Comparison of ENCODE assay signal across 1 cellular context in the genomic region with DNA sequence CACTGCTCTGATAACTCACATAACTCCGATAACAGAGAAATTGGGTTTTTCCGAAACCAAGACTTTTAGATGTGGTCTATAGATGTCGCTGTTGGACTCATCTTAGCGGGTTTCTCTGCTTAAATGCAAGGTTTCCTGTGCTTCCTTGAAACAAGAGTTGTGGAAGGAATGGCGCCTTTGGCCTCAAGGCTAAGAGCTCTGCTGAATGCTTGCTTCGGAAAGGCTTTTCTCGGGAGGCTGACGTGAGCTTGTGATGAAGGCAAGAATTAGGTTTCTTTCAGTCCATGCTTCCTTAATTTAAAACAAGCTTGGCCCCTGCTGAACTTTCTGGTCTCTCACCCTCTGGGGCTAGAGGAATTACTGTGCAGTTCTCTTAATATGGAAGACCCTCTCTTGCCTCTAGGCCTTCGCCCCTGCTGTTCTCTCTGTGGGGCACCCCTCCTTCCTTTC.
TF ChIP-seq lines count a peak whose summit lies in the region.

No MANE protein-coding gene starts in this region.

TF ChIP-seq in HEK293, 187 proteins besides CTCF, POLR2A, EP300 and RAD21:
- TF ChIP-seq, protein P1, sequence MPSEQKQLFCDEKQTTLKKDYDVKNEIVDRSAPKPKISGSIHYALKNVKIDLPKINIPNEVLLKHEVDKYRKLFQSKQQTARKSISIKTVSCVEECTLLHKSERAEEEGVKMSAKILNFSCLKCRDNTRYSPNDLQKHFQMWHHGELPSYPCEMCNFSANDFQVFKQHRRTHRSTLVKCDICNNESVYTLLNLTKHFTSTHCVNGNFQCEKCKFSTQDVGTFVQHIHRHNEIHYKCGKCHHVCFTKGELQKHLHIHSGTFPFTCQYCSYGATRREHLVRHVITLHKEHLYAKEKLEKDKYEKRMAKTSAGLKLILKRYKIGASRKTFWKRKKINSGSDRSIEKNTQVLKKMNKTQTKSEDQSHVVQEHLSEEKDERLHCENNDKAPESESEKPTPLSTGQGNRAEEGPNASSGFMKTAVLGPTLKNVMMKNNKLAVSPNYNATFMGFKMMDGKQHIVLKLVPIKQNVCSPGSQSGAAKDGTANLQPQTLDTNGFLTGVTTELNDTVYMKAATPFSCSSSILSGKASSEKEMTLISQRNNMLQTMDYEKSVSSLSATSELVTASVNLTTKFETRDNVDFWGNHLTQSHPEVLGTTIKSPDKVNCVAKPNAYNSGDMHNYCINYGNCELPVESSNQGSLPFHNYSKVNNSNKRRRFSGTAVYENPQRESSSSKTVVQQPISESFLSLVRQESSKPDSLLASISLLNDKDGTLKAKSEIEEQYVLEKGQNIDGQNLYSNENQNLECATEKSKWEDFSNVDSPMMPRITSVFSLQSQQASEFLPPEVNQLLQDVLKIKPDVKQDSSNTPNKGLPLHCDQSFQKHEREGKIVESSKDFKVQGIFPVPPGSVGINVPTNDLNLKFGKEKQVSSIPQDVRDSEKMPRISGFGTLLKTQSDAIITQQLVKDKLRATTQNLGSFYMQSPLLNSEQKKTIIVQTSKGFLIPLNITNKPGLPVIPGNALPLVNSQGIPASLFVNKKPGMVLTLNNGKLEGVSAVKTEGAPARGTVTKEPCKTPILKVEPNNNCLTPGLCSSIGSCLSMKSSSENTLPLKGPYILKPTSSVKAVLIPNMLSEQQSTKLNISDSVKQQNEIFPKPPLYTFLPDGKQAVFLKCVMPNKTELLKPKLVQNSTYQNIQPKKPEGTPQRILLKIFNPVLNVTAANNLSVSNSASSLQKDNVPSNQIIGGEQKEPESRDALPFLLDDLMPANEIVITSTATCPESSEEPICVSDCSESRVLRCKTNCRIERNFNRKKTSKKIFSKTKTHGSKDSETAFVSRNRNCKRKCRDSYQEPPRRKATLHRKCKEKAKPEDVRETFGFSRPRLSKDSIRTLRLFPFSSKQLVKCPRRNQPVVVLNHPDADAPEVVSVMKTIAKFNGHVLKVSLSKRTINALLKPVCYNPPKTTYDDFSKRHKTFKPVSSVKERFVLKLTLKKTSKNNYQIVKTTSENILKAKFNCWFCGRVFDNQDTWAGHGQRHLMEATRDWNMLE (tag by site-specific recombination; conservative IDR thresholded peaks at IDR 0.05; ENCODE audit: low read depth) = peak; percentile 16; the same call in 1 of the 2 replicates
- TF ChIP-seq, protein P2, sequence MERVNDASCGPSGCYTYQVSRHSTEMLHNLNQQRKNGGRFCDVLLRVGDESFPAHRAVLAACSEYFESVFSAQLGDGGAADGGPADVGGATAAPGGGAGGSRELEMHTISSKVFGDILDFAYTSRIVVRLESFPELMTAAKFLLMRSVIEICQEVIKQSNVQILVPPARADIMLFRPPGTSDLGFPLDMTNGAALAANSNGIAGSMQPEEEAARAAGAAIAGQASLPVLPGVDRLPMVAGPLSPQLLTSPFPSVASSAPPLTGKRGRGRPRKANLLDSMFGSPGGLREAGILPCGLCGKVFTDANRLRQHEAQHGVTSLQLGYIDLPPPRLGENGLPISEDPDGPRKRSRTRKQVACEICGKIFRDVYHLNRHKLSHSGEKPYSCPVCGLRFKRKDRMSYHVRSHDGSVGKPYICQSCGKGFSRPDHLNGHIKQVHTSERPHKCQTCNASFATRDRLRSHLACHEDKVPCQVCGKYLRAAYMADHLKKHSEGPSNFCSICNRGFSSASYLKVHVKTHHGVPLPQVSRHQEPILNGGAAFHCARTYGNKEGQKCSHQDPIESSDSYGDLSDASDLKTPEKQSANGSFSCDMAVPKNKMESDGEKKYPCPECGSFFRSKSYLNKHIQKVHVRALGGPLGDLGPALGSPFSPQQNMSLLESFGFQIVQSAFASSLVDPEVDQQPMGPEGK (tag by site-specific recombination; IDR thresholded peaks at IDR 0.05) = no peak
- TF ChIP-seq SP7 (tag by site-specific recombination; IDR thresholded peaks at IDR 0.05) (peak; percentile 21; the same call in 1 of the 2 replicates), ZNF660 (tag by site-specific recombination; IDR thresholded peaks at IDR 0.05) (peak; percentile 95), ZNF785 (tag by site-specific recombination; IDR thresholded peaks at IDR 0.05) (no peak), ZNF341 (tag by site-specific recombination; IDR thresholded peaks at IDR 0.05; ENCODE audit: low read depth) (peak; percentile 57), SALL2 (tag by site-specific recombination; IDR thresholded peaks at IDR 0.05; ENCODE audit: borderline replicate concordance) (no peak), ZNF2 (tag by site-specific recombination; IDR thresholded peaks at IDR 0.05) (peak; percentile 88), PRDM1 (tag by site-specific recombination; IDR thresholded peaks at IDR 0.05) (peak; percentile 35; the same call in 1 of the 2 replicates), ZNF707 (tag by site-specific recombination; IDR thresholded peaks at IDR 0.05) (no peak), ZNF19 (tag by site-specific recombination; IDR thresholded peaks at IDR 0.05; ENCODE audit: low read depth) (no peak), YY1 (tag by site-specific recombination; IDR thresholded peaks at IDR 0.05) (peak; percentile 53), ZNF600 (tag by site-specific recombination; IDR thresholded peaks at IDR 0.05) (no peak), ZNF416 (tag by site-specific recombination; IDR thresholded peaks at IDR 0.05) (no peak), ZBTB17 (tag by site-specific recombination; IDR thresholded peaks at IDR 0.05) (peak; percentile 39; the same call in 1 of the 2 replicates), ZNF16 (tag by site-specific recombination; IDR thresholded peaks at IDR 0.05; ENCODE audit: low read depth) (no peak), KLF9 (tag by site-specific recombination; IDR thresholded peaks at IDR 0.05; ENCODE audit: low read depth) (no peak), ZNF654 (tag by site-specific recombination; IDR thresholded peaks at IDR 0.05; ENCODE audit: low read depth) (peak; percentile 94), ZNF391 (tag by site-specific recombination; IDR thresholded peaks at IDR 0.05; ENCODE audit: borderline replicate concordance, low read depth) (no peak), ZNF596 (tag by site-specific recombination; IDR thresholded peaks at IDR 0.05) (no peak), TRIM28 (IDR thresholded peaks at IDR 0.05; ENCODE audit: borderline replicate concordance, low read length) (peak; percentile 45; the same call in 1 of the 2 replicates), ZNF529 (tag by site-specific recombination; IDR thresholded peaks at IDR 0.05; ENCODE audit: insufficient replicate concordance) (no peak)
- TF ChIP-seq, protein P3, sequence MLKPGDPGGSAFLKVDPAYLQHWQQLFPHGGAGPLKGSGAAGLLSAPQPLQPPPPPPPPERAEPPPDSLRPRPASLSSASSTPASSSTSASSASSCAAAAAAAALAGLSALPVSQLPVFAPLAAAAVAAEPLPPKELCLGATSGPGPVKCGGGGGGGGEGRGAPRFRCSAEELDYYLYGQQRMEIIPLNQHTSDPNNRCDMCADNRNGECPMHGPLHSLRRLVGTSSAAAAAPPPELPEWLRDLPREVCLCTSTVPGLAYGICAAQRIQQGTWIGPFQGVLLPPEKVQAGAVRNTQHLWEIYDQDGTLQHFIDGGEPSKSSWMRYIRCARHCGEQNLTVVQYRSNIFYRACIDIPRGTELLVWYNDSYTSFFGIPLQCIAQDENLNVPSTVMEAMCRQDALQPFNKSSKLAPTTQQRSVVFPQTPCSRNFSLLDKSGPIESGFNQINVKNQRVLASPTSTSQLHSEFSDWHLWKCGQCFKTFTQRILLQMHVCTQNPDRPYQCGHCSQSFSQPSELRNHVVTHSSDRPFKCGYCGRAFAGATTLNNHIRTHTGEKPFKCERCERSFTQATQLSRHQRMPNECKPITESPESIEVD (tag by site-specific recombination; IDR thresholded peaks at IDR 0.05) = no peak
- TF ChIP-seq, protein P4, sequence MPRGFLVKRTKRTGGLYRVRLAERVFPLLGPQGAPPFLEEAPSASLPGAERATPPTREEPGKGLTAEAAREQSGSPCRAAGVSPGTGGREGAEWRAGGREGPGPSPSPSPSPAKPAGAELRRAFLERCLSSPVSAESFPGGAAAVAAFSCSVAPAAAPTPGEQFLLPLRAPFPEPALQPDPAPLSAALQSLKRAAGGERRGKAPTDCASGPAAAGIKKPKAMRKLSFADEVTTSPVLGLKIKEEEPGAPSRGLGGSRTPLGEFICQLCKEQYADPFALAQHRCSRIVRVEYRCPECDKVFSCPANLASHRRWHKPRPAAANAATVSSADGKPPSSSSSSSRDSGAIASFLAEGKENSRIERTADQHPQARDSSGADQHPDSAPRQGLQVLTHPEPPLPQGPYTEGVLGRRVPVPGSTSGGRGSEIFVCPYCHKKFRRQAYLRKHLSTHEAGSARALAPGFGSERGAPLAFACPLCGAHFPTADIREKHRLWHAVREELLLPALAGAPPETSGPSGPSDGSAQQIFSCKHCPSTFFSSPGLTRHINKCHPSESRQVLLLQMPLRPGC (tag by site-specific recombination; IDR thresholded peaks at IDR 0.05) = no peak
- TF ChIP-seq, protein P5, sequence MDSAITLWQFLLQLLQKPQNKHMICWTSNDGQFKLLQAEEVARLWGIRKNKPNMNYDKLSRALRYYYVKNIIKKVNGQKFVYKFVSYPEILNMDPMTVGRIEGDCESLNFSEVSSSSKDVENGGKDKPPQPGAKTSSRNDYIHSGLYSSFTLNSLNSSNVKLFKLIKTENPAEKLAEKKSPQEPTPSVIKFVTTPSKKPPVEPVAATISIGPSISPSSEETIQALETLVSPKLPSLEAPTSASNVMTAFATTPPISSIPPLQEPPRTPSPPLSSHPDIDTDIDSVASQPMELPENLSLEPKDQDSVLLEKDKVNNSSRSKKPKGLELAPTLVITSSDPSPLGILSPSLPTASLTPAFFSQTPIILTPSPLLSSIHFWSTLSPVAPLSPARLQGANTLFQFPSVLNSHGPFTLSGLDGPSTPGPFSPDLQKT (IDR thresholded peaks at IDR 0.05; ENCODE audit: borderline replicate concordance, low read depth, low read length) = no peak
- TF ChIP-seq, protein P6, sequence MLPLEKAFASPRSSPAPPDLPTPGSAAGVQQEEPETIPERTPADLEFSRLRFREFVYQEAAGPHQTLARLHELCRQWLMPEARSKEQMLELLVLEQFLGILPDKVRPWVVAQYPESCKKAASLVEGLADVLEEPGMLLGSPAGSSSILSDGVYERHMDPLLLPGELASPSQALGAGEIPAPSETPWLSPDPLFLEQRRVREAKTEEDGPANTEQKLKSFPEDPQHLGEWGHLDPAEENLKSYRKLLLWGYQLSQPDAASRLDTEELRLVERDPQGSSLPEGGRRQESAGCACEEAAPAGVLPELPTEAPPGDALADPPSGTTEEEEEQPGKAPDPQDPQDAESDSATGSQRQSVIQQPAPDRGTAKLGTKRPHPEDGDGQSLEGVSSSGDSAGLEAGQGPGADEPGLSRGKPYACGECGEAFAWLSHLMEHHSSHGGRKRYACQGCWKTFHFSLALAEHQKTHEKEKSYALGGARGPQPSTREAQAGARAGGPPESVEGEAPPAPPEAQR (tag by site-specific recombination; IDR thresholded peaks at IDR 0.05) = no peak
- TF ChIP-seq, protein P7, sequence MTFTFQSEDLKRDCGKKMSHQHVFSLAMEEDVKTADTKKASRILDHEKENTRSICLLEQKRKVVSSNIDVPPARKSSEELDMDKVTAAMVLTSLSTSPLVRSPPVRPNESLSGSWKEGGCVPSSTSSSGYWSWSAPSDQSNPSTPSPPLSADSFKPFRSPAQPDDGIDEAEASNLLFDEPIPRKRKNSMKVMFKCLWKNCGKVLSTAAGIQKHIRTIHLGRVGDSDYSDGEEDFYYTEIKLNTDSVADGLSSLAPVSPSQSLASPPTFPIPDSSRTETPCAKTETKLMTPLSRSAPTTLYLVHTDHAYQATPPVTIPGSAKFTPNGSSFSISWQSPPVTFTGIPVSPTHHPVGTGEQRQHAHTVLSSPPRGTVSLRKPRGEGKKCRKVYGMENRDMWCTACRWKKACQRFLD (tag by site-specific recombination; IDR thresholded peaks at IDR 0.05) = no peak
